Comparison of ENCODE assay signal across 8 cellular contexts in the genomic region with DNA sequence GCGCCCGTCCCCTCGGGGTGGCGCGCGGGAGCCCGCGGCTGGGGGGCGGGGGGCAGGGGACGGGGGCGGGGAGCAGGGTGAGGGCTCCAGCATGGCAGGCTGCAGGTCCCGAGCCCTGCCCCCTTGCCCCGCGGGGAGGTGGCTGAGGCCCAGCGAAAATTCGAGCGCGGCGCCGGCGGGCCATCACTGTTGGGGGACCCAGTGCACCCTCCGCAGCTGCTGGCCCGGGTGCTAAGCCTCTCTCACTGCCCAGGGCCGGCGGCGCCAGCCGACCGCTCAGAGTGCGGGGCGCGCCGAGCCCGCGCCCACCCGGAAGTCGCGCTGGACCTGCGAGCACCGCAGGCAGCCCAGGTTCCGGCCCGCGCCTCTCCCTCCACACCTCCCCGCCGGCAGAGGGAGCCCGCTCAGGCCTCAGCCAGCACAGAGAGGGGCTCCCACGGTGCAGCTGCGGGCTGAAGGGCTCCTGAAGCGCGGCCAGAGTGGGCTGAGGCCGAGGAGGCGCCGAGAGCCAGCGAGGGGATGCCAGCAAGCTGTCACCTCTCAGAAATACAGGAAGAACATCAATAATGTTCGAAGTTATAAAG.
DNase-seq lines count a peak whose midpoint lies in the region; ATAC-seq and TF ChIP-seq lines count a peak whose summit lies in the region.
"Not testable (repeated sequence)": the region's sequence is repeated elsewhere in the genome, so short reads cannot be mapped to it uniquely, and the experiment has no call there.

No MANE protein-coding gene starts in this region.

- peak overlapping the region; percentile 85 for H3K27ac ChIP-seq in lower lobe of right lung
- H3K27ac ChIP-seq in aorta (ENCODE audit: low read depth in 1 of 2, low read length in 2 of 2) = peak overlapping the region in 1 of 2 donors; percentile 57

- peak overlapping the region; percentile 67 for H3K27ac Mint-ChIP-seq in activated T-cell treated with anti-CD3 and anti-CD28 coated beads, Interleukin-2, amount 50 U/mL, for 72 hours
- not testable (repeated sequence) for H3K27ac Mint-ChIP-seq in endothelial cell (ENCODE audit: unreplicated experiment)

- H3K9me3 ChIP-seq in lower lobe of right lung; aorta (ENCODE audit: control insufficient read depth, low read length): not testable (repeated sequence)

- H3K9me3 Mint-ChIP-seq in activated T-cell treated with anti-CD3 and anti-CD28 coated beads, Interleukin-2, amount 50 U/mL, for 72 hours; endothelial cell (ENCODE audit: unreplicated experiment): not testable (repeated sequence)

- not testable (repeated sequence) for H3K36me3 ChIP-seq in lower lobe of right lung; aorta (ENCODE audit: control insufficient read depth in 1 of 2, insufficient read depth in 2 of 2, low read length in 1 of 2)

- H3K4me3 ChIP-seq in lower lobe of right lung (peak overlapping the region; percentile 62), aorta (ENCODE audit: low read length in 2 of 2) (peak overlapping the region; percentile 36 to 41)

- TF ChIP-seq CTCF in GM12874 (IDR thresholded peaks at IDR 0.05; ENCODE audit: insufficient read depth, low read depth, low read length) (peak; percentile 56), endothelial cell (IDR thresholded peaks at IDR 0.05; ENCODE audit: unreplicated experiment) (peak; percentile 58), lower lobe of right lung (IDR thresholded peaks at IDR 0.05) (peak; percentile 63)

- not testable (repeated sequence) for H3K27me3 Mint-ChIP-seq in activated T-cell treated with anti-CD3 and anti-CD28 coated beads, Interleukin-2, amount 50 U/mL, for 72 hours (ENCODE audit: low read depth); endothelial cell (ENCODE audit: unreplicated experiment)

- 1 to 2% methylated on average over 13 to 53 of the region's 54 CpGs for WGBS in aorta, 2 donors

- H3K4me1 ChIP-seq in lower lobe of right lung; aorta (ENCODE audit: control insufficient read depth in 1 of 2, insufficient read depth in 2 of 2, low read length in 2 of 2): not testable (repeated sequence)

- H3K4me1 Mint-ChIP-seq in activated T-cell treated with anti-CD3 and anti-CD28 coated beads, Interleukin-2, amount 50 U/mL, for 72 hours (ENCODE audit: low read depth); endothelial cell (ENCODE audit: unreplicated experiment): not testable (repeated sequence)

- ATAC-seq in activated T-cell treated with anti-CD3 and anti-CD28 coated beads, Interleukin-2, amount 50 U/mL, for 72 hours (replicated peaks in 1 of 2) = peak; percentile 96 to 97
- ATAC-seq in lower lobe of right lung = peak; percentile 62 to 94
- ATAC-seq in aorta (ENCODE audit: low FRiP score) = not testable (repeated sequence)

- DNase-seq in NCI-H1417 (lab: John Stamatoyannopoulos, UW) (peak; percentile 60 to 81 (median 71)), SK-N-DZ (ENCODE audit: low spot score) (peak; percentile 76), endothelial cell (ENCODE audit: low spot score) (peak; percentile 90), lower lobe of right lung (peak; percentile 87), aorta (peak; percentile 90 to 96)
- DNase-seq in activated T-cell treated with anti-CD3 and anti-CD28 coated beads, Interleukin-2, amount 50 U/mL, for 72 hours = peak; percentile 89 to 90
- peak; percentile 56 to 76 for DNase-seq in stimulated activated CD4-positive, alpha-beta T cell treated with anti-CD3 and anti-CD28 coated beads, Interleukin-12 subunit alpha, Interleukin-12 subunit beta, amount 100 ng/mL, for 24 hours (ENCODE audit: low read depth in 2 of 2)

- H3K36me3 Mint-ChIP-seq in activated T-cell treated with anti-CD3 and anti-CD28 coated beads, Interleukin-2, amount 50 U/mL, for 72 hours (ENCODE audit: insufficient read depth in 2 of 2); endothelial cell (ENCODE audit: low read depth, unreplicated experiment): not testable (repeated sequence)

- H3K27me3 ChIP-seq in lower lobe of right lung (ENCODE audit: low read depth); aorta (ENCODE audit: control insufficient read depth in 1 of 2, insufficient read depth in 2 of 2, low read length in 1 of 2): not testable (repeated sequence)

- H3K4me3 Mint-ChIP-seq in activated T-cell treated with anti-CD3 and anti-CD28 coated beads, Interleukin-2, amount 50 U/mL, for 72 hours = peak overlapping the region; percentile 79 to 90
- peak overlapping the region; percentile 62 for H3K4me3 Mint-ChIP-seq in endothelial cell (ENCODE audit: unreplicated experiment)

- intact Hi-C loops in lower lobe of right lung (cut with DNase I); aorta (cut with DNase I): not testable (repeated sequence)
